ENCODE assay signal across 6 cellular contexts in genomic region chr18:78480531-78481054, GRCh38.
"Had no signal": no experiment of that assay in that cellular context is flagged by ENCODE, and none has a peak within 500 bp of the region (broad histone marks: within the 10 kb centered on the region; RNA-seq: fewer than 3 reads in every experiment).

No MANE protein-coding gene starts in this region.

- H3K4me1 Mint-ChIP-seq: GM23338, H9, IgD-negative memory B cell had no signal

- H3K27me3 Mint-ChIP-seq: IgD-negative memory B cell had no signal

- H3K4me2 ChIP-seq: GM23338 had no signal

- DNase-seq: H9, HCEC 1CT had no signal

- H3K4me3 Mint-ChIP-seq: GM23338, H9 had no signal

- H3K27ac ChIP-seq: HL-60 had no signal

- H3K4me3 ChIP-seq: GM23338 had no signal

- H2AFZ ChIP-seq: GM23338 had no signal

- ATAC-seq: GM23338, HepG2 had no signal

- H3K27ac Mint-ChIP-seq: GM23338, H9, IgD-negative memory B cell had no signal

- H3K9me3 Mint-ChIP-seq: H9 had no signal
